Comparison of ENCODE assay signal across 8 cellular contexts in the genomic region with DNA sequence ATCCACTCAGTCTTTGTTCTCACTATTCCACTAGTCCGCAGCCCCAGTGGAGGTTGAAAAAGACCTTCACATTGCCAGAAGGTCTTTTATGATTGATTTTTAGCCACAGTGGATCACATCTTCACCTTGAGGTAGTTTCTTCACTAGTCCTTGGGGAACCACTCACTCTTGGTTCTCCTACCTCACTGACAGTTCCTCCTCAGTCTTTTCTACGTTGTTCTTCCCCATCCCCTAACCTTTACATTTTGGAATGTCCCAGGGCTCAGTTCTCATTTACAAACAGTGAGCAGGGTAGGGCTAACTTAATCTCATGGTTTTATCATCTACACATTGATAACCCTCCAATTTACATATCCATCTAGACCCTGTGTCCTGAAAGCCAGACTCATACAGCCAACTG.
"Had no signal": no experiment of that assay in that cellular context is flagged by ENCODE, and none has a peak within 500 bp of the region (broad histone marks: within the 10 kb centered on the region; RNA-seq: fewer than 3 reads in every experiment).

No MANE protein-coding gene starts in this region.

- H3K4me1 ChIP-seq: HAP-1 had no signal

- H3K27ac Mint-ChIP-seq: HFFc6 had no signal

- H3K36me3 ChIP-seq: HAP-1 had no signal

- H3K9me3 Mint-ChIP-seq: HFFc6 had no signal

- H3K4me3 Mint-ChIP-seq: HFFc6 had no signal

- H3K27ac ChIP-seq: GM23248 had no signal

- DNase-seq: GM23248, GOT3, H7, HFFc6, IMR-90 had no signal

- H3K4me3 ChIP-seq: GM23248, HAP-1, K562 had no signal

- ATAC-seq: HCT116, K562 had no signal

- H3K9me3 ChIP-seq: HAP-1 had no signal
